Comparison of ENCODE assay signal across 1 cellular context in genomic region chr1:156295391-156295947, GRCh38.
TF ChIP-seq lines count a peak whose summit lies in the region.

Gene GLMP (minus strand): TSS chr1:156295679. CDS start chr1:156295645, 34 bp downstream.

TF ChIP-seq in HepG2, 621 proteins besides CTCF, POLR2A, EP300 and RAD21 (continued from another document and continues in another):
- TF ChIP-seq HOMEZ (CRISPR knock-in tag; IDR thresholded peaks at IDR 0.05; ENCODE audit: low read depth) (no peak), TBX3 (IDR thresholded peaks at IDR 0.05; ENCODE audit: borderline replicate concordance) (peak; percentile 31; the same call in 1 of the 2 replicates), MTERF4 (CRISPR knock-in tag; IDR thresholded peaks at IDR 0.05) (no peak), REPIN1 (CRISPR knock-in tag; IDR thresholded peaks at IDR 0.05; ENCODE audit: borderline replicate concordance, low read depth) (no peak), SRSF9 (IDR thresholded peaks at IDR 0.05; ENCODE audit: borderline replicate concordance, insufficient read depth, low read depth, low read length, poor library complexity, severe bottlenecking) (no peak), HOXA7 (CRISPR knock-in tag; IDR thresholded peaks at IDR 0.05) (no peak), ZNF513 (CRISPR knock-in tag; conservative IDR thresholded peaks at IDR 0.05) (0 out of 2 replicates have a peak, but pooled peaks have one; percentile 55), CSRNP1 (CRISPR knock-in tag; IDR thresholded peaks at IDR 0.05) (no peak), ZNF800 (CRISPR knock-in tag; IDR thresholded peaks at IDR 0.05) (0 out of 2 replicates have a peak, but pooled peaks have one; percentile 26), ZNF703 (CRISPR knock-in tag; IDR thresholded peaks at IDR 0.05; ENCODE audit: borderline replicate concordance) (no peak), KDM2A (CRISPR knock-in tag; IDR thresholded peaks at IDR 0.05; ENCODE audit: borderline replicate concordance, low read depth) (peak; percentile 82; the same call in 1 of the 2 replicates), ZKSCAN8 (CRISPR knock-in tag; IDR thresholded peaks at IDR 0.05; ENCODE audit: borderline replicate concordance) (no peak; the same call in 1 of the 2 replicates), KAT8 (CRISPR knock-in tag; IDR thresholded peaks at IDR 0.05) (peak; percentile 95), THRA (CRISPR knock-in tag; IDR thresholded peaks at IDR 0.05; ENCODE audit: borderline replicate concordance) (no peak), ZNF737 (CRISPR knock-in tag; IDR thresholded peaks at IDR 0.05; ENCODE audit: borderline replicate concordance) (no peak), YEATS2 (CRISPR knock-in tag; IDR thresholded peaks at IDR 0.05; ENCODE audit: borderline replicate concordance) (peak; percentile 82; the same call in 1 of the 2 replicates), GABPB1 (CRISPR knock-in tag; IDR thresholded peaks at IDR 0.05) (peak; percentile 65), ZNF263 (CRISPR knock-in tag; IDR thresholded peaks at IDR 0.05) (0 out of 2 replicates have a peak, but pooled peaks have one; percentile 3), ZFP91 (CRISPR knock-in tag; IDR thresholded peaks at IDR 0.05; ENCODE audit: borderline replicate concordance) (peak; percentile 31; the same call in 1 of the 2 replicates), HOXA3 (CRISPR knock-in tag; IDR thresholded peaks at IDR 0.05) (peak; percentile 59), ZNF160 (CRISPR knock-in tag; IDR thresholded peaks at IDR 0.05) (no peak), TFDP2 (CRISPR knock-in tag; IDR thresholded peaks at IDR 0.05) (0 out of 2 replicates have a peak, but pooled peaks have one; percentile 39), SATB2 (CRISPR knock-in tag; IDR thresholded peaks at IDR 0.05) (no peak), ZNF674 (CRISPR knock-in tag; IDR thresholded peaks at IDR 0.05; ENCODE audit: low read depth) (no peak), TFDP1 (CRISPR knock-in tag; IDR thresholded peaks at IDR 0.05; ENCODE audit: borderline replicate concordance) (peak; percentile 46; the same call in 1 of the 2 replicates), ZBTB3 (CRISPR knock-in tag; IDR thresholded peaks at IDR 0.05; ENCODE audit: borderline replicate concordance, low read depth) (no peak), ATF7-NPFF (CRISPR knock-in tag; IDR thresholded peaks at IDR 0.05; ENCODE audit: low read depth) (no peak), HNF4A (CRISPR knock-in tag; IDR thresholded peaks at IDR 0.05) (0 out of 2 replicates have a peak, but pooled peaks have one; percentile 3), HMGXB3 (CRISPR knock-in tag; IDR thresholded peaks at IDR 0.05; ENCODE audit: borderline replicate concordance) (no peak), FOXM1 (CRISPR knock-in tag; IDR thresholded peaks at IDR 0.05) (no peak), ZFP90 (CRISPR knock-in tag; IDR thresholded peaks at IDR 0.05; ENCODE audit: borderline replicate concordance) (0 out of 2 replicates have a peak, but pooled peaks have one; percentile 28), ZNF574 (CRISPR knock-in tag; IDR thresholded peaks at IDR 0.05) (peak; percentile 34; the same call in 1 of the 2 replicates), ZFX (CRISPR knock-in tag; IDR thresholded peaks at IDR 0.05; ENCODE audit: low read depth) (0 out of 2 replicates have a peak, but pooled peaks have one; percentile 22), TBX2 (CRISPR knock-in tag; IDR thresholded peaks at IDR 0.05; ENCODE audit: borderline replicate concordance) (peak; percentile 81), ZC3H13 (CRISPR knock-in tag; IDR thresholded peaks at IDR 0.05) (no peak), SRSF1 (optimal IDR thresholded peaks at IDR 0.05; ENCODE audit: low read depth, low read length) (peak; percentile 43)
